In the genomic region with DNA sequence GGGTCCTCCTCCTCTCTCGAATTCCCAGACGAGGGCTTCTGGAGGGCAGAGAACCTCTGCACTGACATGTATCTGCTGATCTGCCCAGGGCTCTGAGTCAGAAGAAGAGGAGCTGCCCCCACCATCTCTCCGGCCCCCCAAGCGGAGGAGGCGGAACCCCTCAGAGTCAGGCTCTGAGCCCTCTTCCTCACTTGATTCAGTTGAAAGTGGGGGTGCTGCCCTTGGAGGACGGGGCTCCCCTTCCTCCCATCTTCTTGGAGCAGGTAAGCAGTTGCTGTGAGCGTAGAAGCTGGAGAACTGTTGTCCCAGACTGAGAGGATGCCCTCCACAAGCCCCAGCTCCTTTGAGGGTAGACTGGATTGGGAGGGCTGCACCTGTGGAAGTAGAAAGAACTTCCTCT, we compare ENCODE assay signal across 21 cellular contexts. TPM values are rescaled to one million over a fixed set of nuclear protein-coding genes. Genes with fewer than 3 reads are reported as not detected.
"Had no signal": no experiment of that assay in that cellular context is flagged by ENCODE, and none has a peak within 500 bp of the region (broad histone marks: within the 10 kb centered on the region; RNA-seq: fewer than 3 reads in every experiment).

No MANE protein-coding gene starts in this region.

- DNase-seq: activated CD4-positive, alpha-beta memory T cell treated with anti-CD3 and anti-CD28 coated beads, Interleukin-2, amount 10 ng/mL, durations not matched to agents 7 days and 5 days; activated CD4-positive, alpha-beta T cell treated with anti-CD3 and anti-CD28 coated beads for 48 hours; activated naive CD4-positive, alpha-beta T cell treated with Interleukin-2 at 50 U/mL for 16 hours; dermis blood vessel endothelial cell; effector CD8-positive, alpha-beta T cell; glutamatergic neuron; immature natural killer cell; left ventricle myocardium inferior; naive thymus-derived CD8-positive, alpha-beta T cell; SK-N-SH; stimulated activated CD4-positive, alpha-beta T cell treated with anti-CD3 and anti-CD28 coated beads, Interleukin-12 subunit alpha, Interleukin-12 subunit beta, amount 100 ng/mL, for 4 hours; stimulated activated CD4-positive, alpha-beta T cell treated with anti-CD3 and anti-CD28 coated beads, Interleukin-4, amount 100 ng/mL, for 4 hours; stomach; upper lobe of left lung had no signal

- H3K9me3 Mint-ChIP-seq: activated CD4-positive, alpha-beta memory T cell treated with anti-CD3 and anti-CD28 coated beads, Interleukin-2, amount 10 ng/mL, durations not matched to agents 7 days and 5 days; activated T-helper 17 cell treated with anti-CD3 and anti-CD28 coated beads, Interleukin-2, amount 50 U/mL, for 72 hours; immature natural killer cell; mesothelial cell of epicardium; naive thymus-derived CD8-positive, alpha-beta T cell had no signal

- H3K27me3 ChIP-seq: cardiac muscle cell, hepatocyte, ovary, stomach, upper lobe of left lung had no signal

- H3K27ac ChIP-seq: cardiac muscle cell, prostate gland, upper lobe of left lung had no signal

- H3K27ac Mint-ChIP-seq: activated CD4-positive, alpha-beta memory T cell treated with anti-CD3 and anti-CD28 coated beads, Interleukin-2, amount 10 ng/mL, durations not matched to agents 7 days and 5 days; activated T-helper 17 cell treated with anti-CD3 and anti-CD28 coated beads, Interleukin-2, amount 50 U/mL, for 72 hours; mesothelial cell of epicardium had no signal

- H3K4me3 ChIP-seq: cardiac muscle cell, hepatocyte, left ventricle myocardium inferior, ovary, prostate gland, stomach, upper lobe of left lung had no signal

- H3K9me3 ChIP-seq: left ventricle myocardium inferior, ovary, prostate gland, SK-N-SH, stomach, upper lobe of left lung had no signal

- H3K4me3 Mint-ChIP-seq: activated CD4-positive, alpha-beta memory T cell treated with anti-CD3 and anti-CD28 coated beads, Interleukin-2, amount 10 ng/mL, durations not matched to agents 7 days and 5 days; activated T-helper 17 cell treated with anti-CD3 and anti-CD28 coated beads, Interleukin-2, amount 50 U/mL, for 72 hours; immature natural killer cell; mesothelial cell of epicardium; naive thymus-derived CD8-positive, alpha-beta T cell had no signal

- H3K36me3 ChIP-seq: ovary had no signal

- H3K4me1 ChIP-seq: prostate gland had no signal

- ATAC-seq: activated T-helper 17 cell treated with anti-CD3 and anti-CD28 coated beads, Interleukin-2, amount 50 U/mL, for 72 hours; naive thymus-derived CD8-positive, alpha-beta T cell had no signal

- H3K27me3 Mint-ChIP-seq: activated CD4-positive, alpha-beta memory T cell treated with anti-CD3 and anti-CD28 coated beads, Interleukin-2, amount 10 ng/mL, durations not matched to agents 7 days and 5 days; activated T-helper 17 cell treated with anti-CD3 and anti-CD28 coated beads, Interleukin-2, amount 50 U/mL, for 72 hours; naive thymus-derived CD8-positive, alpha-beta T cell had no signal

RNA-seq across cellular contexts. Expression of a gene that starts 37.7 kb away (rescaled TPM):
- total RNA-seq: activated CD4-positive, alpha-beta memory T cell treated with anti-CD3 and anti-CD28 coated beads, Interleukin-2, amount 10 ng/mL, durations not matched to agents 7 days and 5 days; temporal lobe had no signal
